17 cellular contexts compared by ENCODE assay signal in genomic region chr3:79937567-79937966, GRCh38.
DNase-seq lines count a peak whose midpoint lies in the region; ATAC-seq, FAIRE-seq and TF ChIP-seq lines count a peak whose summit lies in the region.
"Had no signal": no experiment of that assay in that cellular context is flagged by ENCODE, and none has a peak within 500 bp of the region (broad histone marks: within the 10 kb centered on the region; RNA-seq: fewer than 3 reads in every experiment).

No MANE protein-coding gene starts in this region.

- H3K4me3 Mint-ChIP-seq in progenitor cell of endocrine pancreas (ENCODE audit: low read depth) (no peak overlapping the region), immature natural killer cell (no peak overlapping the region)
- H3K4me3 Mint-ChIP-seq: activated CD4-positive, alpha-beta memory T cell treated with anti-CD3 and anti-CD28 coated beads, Interleukin-2, amount 10 ng/mL, durations not matched to agents 7 days and 5 days; activated T-helper 1 cell treated with anti-CD3 and anti-CD28 coated beads, Interleukin-12 subunit alpha, Interleukin-12 subunit beta, Interleukin-2, Interleukin-4 antibody, amounts not matched to agents 30 ng/mL and 10 ng/mL and 1 ng/mL, durations not matched to agents 14 hours and 24 hours and 36 hours had no signal

- no peak for ATAC-seq in GM21737 (IDR thresholded peaks at IDR 0.05; ENCODE audit: unreplicated experiment)
- ATAC-seq: esophagus mucosa, heart left ventricle had no signal

- H3K36me3 Mint-ChIP-seq in progenitor cell of endocrine pancreas (ENCODE audit: insufficient read depth) (no peaks in the 10 kb centered on the region), immature natural killer cell (no peaks in the 10 kb centered on the region)

- H3K27ac Mint-ChIP-seq in progenitor cell of endocrine pancreas (peak overlapping the region; percentile 53), immature natural killer cell (no peak overlapping the region)
- H3K27ac Mint-ChIP-seq: activated CD4-positive, alpha-beta memory T cell treated with anti-CD3 and anti-CD28 coated beads, Interleukin-2, amount 10 ng/mL, durations not matched to agents 7 days and 5 days; activated T-helper 1 cell treated with anti-CD3 and anti-CD28 coated beads, Interleukin-12 subunit alpha, Interleukin-12 subunit beta, Interleukin-2, Interleukin-4 antibody, amounts not matched to agents 30 ng/mL and 10 ng/mL and 1 ng/mL, durations not matched to agents 14 hours and 24 hours and 36 hours had no signal

- no peaks in the 10 kb centered on the region for H3K9me3 Mint-ChIP-seq in progenitor cell of endocrine pancreas (ENCODE audit: low read depth)
- H3K9me3 Mint-ChIP-seq in immature natural killer cell, result peaks cover 4 to 43% (median 16%) of the 10 kb centered on the region in 6 donors

- DNase-seq in HS-5 (ENCODE audit: low read depth) (peak; percentile 30), UCSD-AML1 (lab: John Stamatoyannopoulos, UW; ENCODE audit: unreplicated experiment) (peak; percentile 0), iPS DF 19.7 (ENCODE audit: low read depth, low spot score) (peak; percentile 52), progenitor cell of endocrine pancreas (ENCODE audit: low spot score, unreplicated experiment) (no peak), RCC 7860 (ENCODE audit: low spot score) (no peak), immature natural killer cell (no peak)
- DNase-seq: activated CD4-positive, alpha-beta memory T cell treated with anti-CD3 and anti-CD28 coated beads, Interleukin-2, amount 10 ng/mL, durations not matched to agents 7 days and 5 days; adrenal gland; heart left ventricle; NCI-H1436; NCI-H510A; OCI-M1 had no signal

- FAIRE-seq in RCC 7860 (lab: Jason Lieb, UNC), result no peak
- FAIRE-seq: D721Med, TTC549 had no signal

- H3K27me3 Mint-ChIP-seq in progenitor cell of endocrine pancreas (peaks cover 9% of the 10 kb centered on the region), immature natural killer cell (ENCODE audit: low read depth in 3 of 3) (no peaks in the 10 kb centered on the region)
- H3K27me3 Mint-ChIP-seq: activated CD4-positive, alpha-beta memory T cell treated with anti-CD3 and anti-CD28 coated beads, Interleukin-2, amount 10 ng/mL, durations not matched to agents 7 days and 5 days had no signal

- no peak for TF ChIP-seq CTCF in progenitor cell of endocrine pancreas (IDR thresholded peaks at IDR 0.05; ENCODE audit: unreplicated experiment)

- H3K4me1 Mint-ChIP-seq in progenitor cell of endocrine pancreas (ENCODE audit: low read depth) (peaks cover 3% of the 10 kb centered on the region), immature natural killer cell (no peaks in the 10 kb centered on the region)
- H3K4me1 Mint-ChIP-seq: activated CD4-positive, alpha-beta memory T cell treated with anti-CD3 and anti-CD28 coated beads, Interleukin-2, amount 10 ng/mL, durations not matched to agents 7 days and 5 days had no signal

Comparison
In these comparisons a context has a peak if more than half of its experiments do, and no peak if none do; other contexts are left out.
1. DNase-seq: peak in HS-5 (single experiment), UCSD-AML1 (single experiment) and iPS DF 19.7 (single experiment); none in progenitor cell of endocrine pancreas (single experiment), RCC 7860 (single experiment) and immature natural killer cell (0 of 3).